In genomic region chr11:62237499-62237898, GRCh38 we compare ENCODE assay signal across 36 cellular contexts. TPM values are rescaled to one million over a fixed set of nuclear protein-coding genes. Genes with fewer than 3 reads are reported as not detected.
"Had no signal": no experiment of that assay in that cellular context is flagged by ENCODE, and none has a peak within 500 bp of the region (broad histone marks: within the 10 kb centered on the region; RNA-seq: fewer than 3 reads in every experiment).

No MANE protein-coding gene starts in this region.

- H3K27me3 ChIP-seq: adrenal gland, body of pancreas, breast epithelium, Peyer's patch had no signal

- H3K9me3 Mint-ChIP-seq: activated B cell treated with CpG ODN at 0.5 μM for 24 hours; activated CD4-positive, alpha-beta memory T cell treated with anti-CD3 and anti-CD28 coated beads for 36 hours; activated naive CD4-positive, alpha-beta T cell treated with anti-CD3 and anti-CD28 coated beads for 36 hours; activated naive CD4-positive, alpha-beta T cell treated with anti-CD3 and anti-CD28 coated beads, Interleukin-2, amount 50 U/mL, for 72 hours; activated T-cell treated with anti-CD3 and anti-CD28 coated beads, Interleukin-2, amount 50 U/mL, for 4 hours; activated T-helper 1 cell treated with anti-CD3 and anti-CD28 coated beads, Interleukin-12 subunit alpha, Interleukin-12 subunit beta, Interleukin-2, Interleukin-4 antibody, amounts not matched to agents 30 ng/mL and 10 ng/mL and 1 ng/mL, durations not matched to agents 14 hours and 24 hours and 36 hours; T-helper 1 cell treated with Interleukin-12 subunit alpha and Interleukin-12 subunit beta and Interleukin-4 antibody, amounts not matched to agents 30 μg/mL and 1 μg/mL, for 36 hours; T-helper 2 cell treated with Interferon-gamma antibody and Interleukin-4, amounts not matched to agents 5 μg/mL and 100 μg/mL, for 36 hours had no signal

- H3K4me1 ChIP-seq: adrenal gland, breast epithelium, Peyer's patch, SJSA1 had no signal

- DNase-seq: activated B cell treated with CpG ODN at 0.5 μM for 24 hours; activated CD4-positive, alpha-beta memory T cell treated with anti-CD3 and anti-CD28 coated beads for 36 hours; activated CD4-positive, alpha-beta T cell treated with anti-CD3 and anti-CD28 coated beads for 4 hours; activated CD4-positive, alpha-beta T cell treated with anti-CD3 and anti-CD28 coated beads, Interleukin-2, amount 50 U/mL, for 1 hour; activated CD4-positive, CD25-positive, alpha-beta regulatory T cell treated with anti-CD3 and anti-CD28 coated beads, Interleukin-2, amount 50 U/mL, for 72 hours; activated CD8-positive, alpha-beta memory T cell treated with anti-CD3 and anti-CD28 coated beads, Interleukin-2, amount 50 U/mL, for 4 hours; activated gamma-delta T cell treated with Interleukin-2 at 50 U/mL for 16 hours; activated naive CD4-positive, alpha-beta T cell treated with anti-CD3 and anti-CD28 coated beads for 36 hours; activated T-cell treated with anti-CD3 and anti-CD28 coated beads for 4 hours; activated T-cell treated with anti-CD3 and anti-CD28 coated beads, Interleukin-2, amount 50 U/mL, for 4 hours; adrenal gland; body of pancreas; caudate nucleus; cerebellar nuclear complex; NCI-H1105; NCI-H1417 treated with DMSO at 0.1 percent for 48 hours; NCI-H1694; NCI-H1930; NCI-H2081 treated with DMSO at 0.1 percent for 48 hours; NCI-H345; NCI-H524 treated with DMSO at 0.1 percent for 48 hours; Peyer's patch; RPMI8226; SHP77 treated with DMSO at 0.1 percent for 48 hours; SK-N-SH had no signal

- H3K4me3 ChIP-seq: adrenal gland, body of pancreas, breast epithelium, Peyer's patch, SJSA1 had no signal

- H3K4me1 Mint-ChIP-seq: activated B cell treated with CpG ODN at 0.5 μM for 24 hours had no signal

- H3K4me3 Mint-ChIP-seq: activated B cell treated with CpG ODN at 0.5 μM for 24 hours; activated CD4-positive, alpha-beta memory T cell treated with anti-CD3 and anti-CD28 coated beads for 36 hours; activated naive CD4-positive, alpha-beta T cell treated with anti-CD3 and anti-CD28 coated beads for 36 hours; activated T-cell treated with anti-CD3 and anti-CD28 coated beads, Interleukin-2, amount 50 U/mL, for 4 hours; activated T-helper 1 cell treated with anti-CD3 and anti-CD28 coated beads, Interleukin-12 subunit alpha, Interleukin-12 subunit beta, Interleukin-2, Interleukin-4 antibody, amounts not matched to agents 30 ng/mL and 10 ng/mL and 1 ng/mL, durations not matched to agents 14 hours and 24 hours and 36 hours; T-helper 1 cell treated with Interleukin-12 subunit alpha and Interleukin-12 subunit beta and Interleukin-4 antibody, amounts not matched to agents 30 μg/mL and 1 μg/mL, for 36 hours; T-helper 2 cell treated with Interferon-gamma antibody and Interleukin-4, amounts not matched to agents 5 μg/mL and 100 μg/mL, for 36 hours had no signal

- FAIRE-seq: astrocyte, TTC549 had no signal

- H3K36me3 ChIP-seq: adrenal gland, breast epithelium, Peyer's patch, SJSA1 had no signal

- ATAC-seq: activated naive CD4-positive, alpha-beta T cell treated with anti-CD3 and anti-CD28 coated beads, Interleukin-2, amount 50 U/mL, for 72 hours; activated T-cell treated with anti-CD3 and anti-CD28 coated beads, Interleukin-2, amount 50 U/mL, for 4 hours; body of pancreas; PC-3 had no signal

- H3K36me3 Mint-ChIP-seq: activated CD4-positive, alpha-beta memory T cell treated with anti-CD3 and anti-CD28 coated beads for 36 hours; activated naive CD4-positive, alpha-beta T cell treated with anti-CD3 and anti-CD28 coated beads, Interleukin-2, amount 50 U/mL, for 72 hours had no signal

- H3K9ac ChIP-seq: SK-N-SH had no signal

- H3K4me2 ChIP-seq: SK-N-SH had no signal

- H3K27ac Mint-ChIP-seq: activated B cell treated with CpG ODN at 0.5 μM for 24 hours; activated CD4-positive, alpha-beta memory T cell treated with anti-CD3 and anti-CD28 coated beads for 36 hours; activated naive CD4-positive, alpha-beta T cell treated with anti-CD3 and anti-CD28 coated beads for 36 hours; activated naive CD4-positive, alpha-beta T cell treated with anti-CD3 and anti-CD28 coated beads, Interleukin-2, amount 50 U/mL, for 72 hours; activated T-helper 1 cell treated with anti-CD3 and anti-CD28 coated beads, Interleukin-12 subunit alpha, Interleukin-12 subunit beta, Interleukin-2, Interleukin-4 antibody, amounts not matched to agents 30 ng/mL and 10 ng/mL and 1 ng/mL, durations not matched to agents 14 hours and 24 hours and 36 hours; T-helper 1 cell treated with Interleukin-12 subunit alpha and Interleukin-12 subunit beta and Interleukin-4 antibody, amounts not matched to agents 30 μg/mL and 1 μg/mL, for 36 hours; T-helper 2 cell treated with Interferon-gamma antibody and Interleukin-4, amounts not matched to agents 5 μg/mL and 100 μg/mL, for 36 hours had no signal

- H3K27ac ChIP-seq: adrenal gland, body of pancreas, breast epithelium, Peyer's patch, SJSA1 had no signal

- H3K9me3 ChIP-seq: adrenal gland, body of pancreas, breast epithelium, Peyer's patch, SJSA1, SK-N-SH had no signal

RNA-seq across cellular contexts. Expression of gene SCGB1D2, which starts 4.5 kb away (rescaled TPM):
- total RNA-seq: activated B cell treated with CpG ODN at 0.5 μM for 24 hours; activated CD4-positive, alpha-beta memory T cell treated with anti-CD3 and anti-CD28 coated beads for 36 hours; activated naive CD4-positive, alpha-beta T cell treated with anti-CD3 and anti-CD28 coated beads for 36 hours; activated naive CD4-positive, alpha-beta T cell treated with anti-CD3 and anti-CD28 coated beads, Interleukin-2, amount 50 U/mL, for 72 hours; activated T-cell treated with anti-CD3 and anti-CD28 coated beads, Interleukin-2, amount 50 U/mL, for 4 hours; activated T-helper 1 cell treated with anti-CD3 and anti-CD28 coated beads, Interleukin-12 subunit alpha, Interleukin-12 subunit beta, Interleukin-2, Interleukin-4 antibody, amounts not matched to agents 30 ng/mL and 10 ng/mL and 1 ng/mL, durations not matched to agents 14 hours and 24 hours and 36 hours; astrocyte; body of pancreas; MCF 10A; NCI-H460; PC-3; Peyer's patch; SJSA1 had no signal
- polyA plus RNA-seq: SK-N-SH had no signal

RNA-seq across cellular contexts. Expression of gene SCGB2A1, which starts 29.0 kb away (rescaled TPM):
- total RNA-seq: activated B cell treated with CpG ODN at 0.5 μM for 24 hours; activated CD4-positive, alpha-beta memory T cell treated with anti-CD3 and anti-CD28 coated beads for 36 hours; activated naive CD4-positive, alpha-beta T cell treated with anti-CD3 and anti-CD28 coated beads for 36 hours; activated naive CD4-positive, alpha-beta T cell treated with anti-CD3 and anti-CD28 coated beads, Interleukin-2, amount 50 U/mL, for 72 hours; activated T-cell treated with anti-CD3 and anti-CD28 coated beads, Interleukin-2, amount 50 U/mL, for 4 hours; activated T-helper 1 cell treated with anti-CD3 and anti-CD28 coated beads, Interleukin-12 subunit alpha, Interleukin-12 subunit beta, Interleukin-2, Interleukin-4 antibody, amounts not matched to agents 30 ng/mL and 10 ng/mL and 1 ng/mL, durations not matched to agents 14 hours and 24 hours and 36 hours; adrenal gland; astrocyte; MCF 10A; NCI-H460; PC-3; SJSA1 had no signal
- polyA plus RNA-seq: adrenal gland, SK-N-SH had no signal

RNA-seq across cellular contexts. Expression of gene SCGB2A2, which starts 32.5 kb away (rescaled TPM):
- total RNA-seq: activated B cell treated with CpG ODN at 0.5 μM for 24 hours; activated CD4-positive, alpha-beta memory T cell treated with anti-CD3 and anti-CD28 coated beads for 36 hours; activated naive CD4-positive, alpha-beta T cell treated with anti-CD3 and anti-CD28 coated beads for 36 hours; activated naive CD4-positive, alpha-beta T cell treated with anti-CD3 and anti-CD28 coated beads, Interleukin-2, amount 50 U/mL, for 72 hours; activated T-cell treated with anti-CD3 and anti-CD28 coated beads, Interleukin-2, amount 50 U/mL, for 4 hours; activated T-helper 1 cell treated with anti-CD3 and anti-CD28 coated beads, Interleukin-12 subunit alpha, Interleukin-12 subunit beta, Interleukin-2, Interleukin-4 antibody, amounts not matched to agents 30 ng/mL and 10 ng/mL and 1 ng/mL, durations not matched to agents 14 hours and 24 hours and 36 hours; adrenal gland; astrocyte; body of pancreas; MCF 10A; NCI-H460; PC-3; Peyer's patch; SJSA1 had no signal
- polyA plus RNA-seq: adrenal gland, SK-N-SH had no signal

RNA-seq across cellular contexts. Expression of gene SCGB1D1, which starts 47.5 kb away (rescaled TPM):
- total RNA-seq: activated B cell treated with CpG ODN at 0.5 μM for 24 hours; activated CD4-positive, alpha-beta memory T cell treated with anti-CD3 and anti-CD28 coated beads for 36 hours; activated naive CD4-positive, alpha-beta T cell treated with anti-CD3 and anti-CD28 coated beads for 36 hours; activated naive CD4-positive, alpha-beta T cell treated with anti-CD3 and anti-CD28 coated beads, Interleukin-2, amount 50 U/mL, for 72 hours; activated T-cell treated with anti-CD3 and anti-CD28 coated beads, Interleukin-2, amount 50 U/mL, for 4 hours; activated T-helper 1 cell treated with anti-CD3 and anti-CD28 coated beads, Interleukin-12 subunit alpha, Interleukin-12 subunit beta, Interleukin-2, Interleukin-4 antibody, amounts not matched to agents 30 ng/mL and 10 ng/mL and 1 ng/mL, durations not matched to agents 14 hours and 24 hours and 36 hours; adrenal gland; astrocyte; body of pancreas; breast epithelium; MCF 10A; NCI-H460; PC-3; Peyer's patch; SJSA1 had no signal
- polyA plus RNA-seq: adrenal gland, SK-N-SH had no signal
